Comparison of ENCODE assay signal across 8 cellular contexts in genomic region chr10:96271017-96271815, GRCh38. TPM values are rescaled to one million over a fixed set of nuclear protein-coding genes. Genes with fewer than 3 reads are reported as not detected.
DNase-seq lines count a peak whose midpoint lies in the region; ATAC-seq and TF ChIP-seq lines count a peak whose summit lies in the region.

Gene BLNK (minus strand): TSS chr10:96271569. CDS start chr10:96271398, 171 bp downstream.

- H4K20me1 ChIP-seq in OCI-LY1 (ENCODE audit: insufficient read depth, low read length) (no peaks in the 10 kb centered on the region), hepatocyte (ENCODE audit: insufficient read depth, poor library complexity, severe bottlenecking) (no peaks in the 10 kb centered on the region)

- H3K9ac ChIP-seq in OCI-LY1 (ENCODE audit: low read length) = peak within 1 kb of the TSS; percentile 96

- H3K4me2 ChIP-seq in OCI-LY1 (ENCODE audit: low read length) (peak within 1 kb of the TSS; percentile 99), hepatocyte (peak within 1 kb of the TSS; percentile 63)

- peaks cover 69% of the 10 kb centered on the region for H3K4me1 ChIP-seq in OCI-LY1 (ENCODE audit: insufficient read depth, low read length, severe bottlenecking)
- H3K4me1 ChIP-seq in hepatocyte (ENCODE audit: insufficient read depth) = peaks cover 35% of the 10 kb centered on the region
- H3K4me1 ChIP-seq in suprapubic skin = peaks cover 36% of the 10 kb centered on the region

- DNase-seq in NCI-H1105 treated with DMSO at 0.1 percent for 48 hours (lab: John Stamatoyannopoulos, UW) (peak; percentile 7), NCI-H1105 (lab: John Stamatoyannopoulos, UW) (no peak), hepatocyte (ENCODE audit: low spot score) (peak; percentile 76), suprapubic skin (ENCODE audit: low spot score in 2 of 2) (peak in 1 of 2 donors; percentile 76), UCSD-AML1 (lab: John Stamatoyannopoulos, UW; ENCODE audit: unreplicated experiment) (no peak), NCI-H345 treated with DMSO at 0.1 percent for 48 hours (lab: John Stamatoyannopoulos, UW; ENCODE audit: unreplicated experiment) (no peak)

- TF ChIP-seq EP300 in suprapubic skin (IDR thresholded peaks at IDR 0.05) = no peak

- no peak for TF ChIP-seq CTCF in OCI-LY1 (IDR thresholded peaks at IDR 0.05; ENCODE audit: low read length)
- no peak for TF ChIP-seq CTCF in hepatocyte (IDR thresholded peaks at IDR 0.05; ENCODE audit: poor library complexity)
- no peak for TF ChIP-seq CTCF in suprapubic skin (IDR thresholded peaks at IDR 0.05)

- H3K27ac ChIP-seq in OCI-LY1 (ENCODE audit: low read depth, low read length, poor library complexity, severe bottlenecking) (peak within 1 kb of the TSS; percentile 100), hepatocyte (peak within 1 kb of the TSS; percentile 82), suprapubic skin (peak within 1 kb of the TSS; percentile 63)

- H3K79me2 ChIP-seq in OCI-LY1 (ENCODE audit: insufficient read depth, low read length) (peaks cover 50% of the 10 kb centered on the region), hepatocyte (peaks cover 15% of the 10 kb centered on the region)

- H3K27me3 ChIP-seq in OCI-LY1 (ENCODE audit: insufficient read depth, low read length) = no peaks in the 10 kb centered on the region
- H3K27me3 ChIP-seq in hepatocyte = no peaks in the 10 kb centered on the region
- no peaks in the 10 kb centered on the region for H3K27me3 ChIP-seq in suprapubic skin

- ATAC-seq in HG02885 (IDR thresholded peaks at IDR 0.05; ENCODE audit: poor library complexity, unreplicated experiment) = peak; percentile 72

- 60% methylated on average over 6 of the region's 6 CpGs for WGBS in hepatocyte (ENCODE audit: low lambda C conversion rate, missing lambda C conversion rate)
- 28% methylated on average over 6 of the region's 6 CpGs for WGBS in suprapubic skin

- no peak for TF ChIP-seq POLR2A in suprapubic skin (IDR thresholded peaks at IDR 0.05)

- H3K9me2 ChIP-seq in OCI-LY1 (ENCODE audit: low read depth, low read length) (no peaks in the 10 kb centered on the region), hepatocyte (replicated peaks; ENCODE audit: insufficient read depth) (no peaks in the 10 kb centered on the region)

- no peak within 1 kb of the TSS for H2AFZ ChIP-seq in OCI-LY1 (ENCODE audit: low read length)
- H2AFZ ChIP-seq in hepatocyte = peak within 1 kb of the TSS; percentile 6

- H3K36me3 ChIP-seq in OCI-LY1 (ENCODE audit: insufficient read depth, low read length) = peaks cover 35% of the 10 kb centered on the region
- no peaks in the 10 kb centered on the region for H3K36me3 ChIP-seq in hepatocyte (replicated peaks; ENCODE audit: insufficient read depth, low read depth)
- no peaks in the 10 kb centered on the region for H3K36me3 ChIP-seq in suprapubic skin

- peaks cover 5% of the 10 kb centered on the region; the same call in 1 of the 2 replicates for H3F3A ChIP-seq in OCI-LY1 (ENCODE audit: insufficient read depth, low read length)

- H3K9me3 ChIP-seq in OCI-LY1 (ENCODE audit: low read length) (no peaks in the 10 kb centered on the region), hepatocyte (ENCODE audit: low read depth) (no peaks in the 10 kb centered on the region), suprapubic skin (no peaks in the 10 kb centered on the region)

- H3K4me3 ChIP-seq in OCI-LY1 (ENCODE audit: low read depth, low read length, poor library complexity, severe bottlenecking) (peak within 1 kb of the TSS; percentile 88), hepatocyte (no peak within 1 kb of the TSS), suprapubic skin (peak within 1 kb of the TSS; percentile 23)

RNA-seq across cellular contexts. Expression of gene BLNK, which starts in this region (rescaled TPM):
- total RNA-seq in hepatocyte (4.8 and 6.9 TPM in 2 replicates), suprapubic skin (1 to 10 TPM; 4.7 to 9.7 (median 5.7) TPM)
- polyA plus RNA-seq in hepatocyte = 6.3 and 9.7 TPM in 2 replicates

Comparison
In these comparisons a context has a peak if more than half of its experiments do, and no peak if none do; other contexts are left out.
1. DNase-seq: peak in NCI-H1105 treated with DMSO at 0.1 percent for 48 hours (single experiment) and hepatocyte (single experiment); none in NCI-H1105 (single experiment), UCSD-AML1 (single experiment) and NCI-H345 treated with DMSO at 0.1 percent for 48 hours (single experiment).
2. Peak in every context shown above with its lines, with median percentiles within 50 percentile points of each other: H3K27ac ChIP-seq.